37 cellular contexts compared by ENCODE assay signal in the genomic region with DNA sequence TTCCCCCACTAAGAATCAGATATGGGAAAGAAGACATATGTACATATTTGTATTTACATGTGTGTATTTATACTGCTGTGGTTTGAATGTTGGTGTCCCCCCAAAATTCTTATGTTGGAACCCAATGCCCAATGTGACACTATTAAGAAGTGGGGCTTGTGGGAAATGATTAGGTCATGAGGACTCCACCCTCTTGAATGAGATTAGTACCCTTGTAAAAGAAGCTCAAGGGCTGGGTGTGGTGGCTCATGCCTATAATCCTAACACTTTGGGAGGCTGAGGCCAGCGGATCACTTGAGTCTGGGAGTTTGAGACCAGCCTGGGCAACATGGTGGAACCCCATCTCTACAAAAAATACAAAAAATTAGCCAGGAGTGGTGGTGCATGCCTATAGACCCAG. TPM values are rescaled to one million over a fixed set of nuclear protein-coding genes. Genes with fewer than 3 reads are reported as not detected.
"Had no signal": no experiment of that assay in that cellular context is flagged by ENCODE, and none has a peak within 500 bp of the region (broad histone marks: within the 10 kb centered on the region; RNA-seq: fewer than 3 reads in every experiment).

No MANE protein-coding gene starts in this region.

- H3K27me3 Mint-ChIP-seq: activated CD4-positive, alpha-beta memory T cell treated with anti-CD3 and anti-CD28 coated beads, Interleukin-2, amount 10 ng/mL, durations not matched to agents 7 days and 5 days; activated CD4-positive, alpha-beta T cell treated with anti-CD3 and anti-CD28 coated beads for 36 hours; activated CD4-positive, alpha-beta T cell treated with anti-CD3 and anti-CD28 coated beads, Interleukin-2, amount 10 ng/mL, durations not matched to agents 7 days and 5 days; activated naive CD8-positive, alpha-beta T cell treated with anti-CD3 and anti-CD28 coated beads, Interleukin-2, amount 10 ng/mL, durations not matched to agents 7 days and 5 days had no signal

- H3K4me3 Mint-ChIP-seq: activated B cell treated with CpG ODN at 0.5 μM for 24 hours; activated CD4-positive, alpha-beta memory T cell treated with anti-CD3 and anti-CD28 coated beads, Interleukin-2, amount 10 ng/mL, durations not matched to agents 7 days and 5 days; activated CD4-positive, alpha-beta T cell treated with anti-CD3 and anti-CD28 coated beads for 36 hours; activated CD4-positive, alpha-beta T cell treated with anti-CD3 and anti-CD28 coated beads, Interleukin-2, amount 10 ng/mL, durations not matched to agents 7 days and 5 days; activated CD8-positive, alpha-beta memory T cell treated with anti-CD3 and anti-CD28 coated beads, Interleukin-2, amount 10 ng/mL, durations not matched to agents 7 days and 5 days; activated CD8-positive, alpha-beta T cell treated with anti-CD3 and anti-CD28 coated beads, Interleukin-2, amount 10 ng/mL, durations not matched to agents 7 days and 5 days; activated naive CD4-positive, alpha-beta T cell treated with anti-CD3 and anti-CD28 coated beads, Interleukin-2, amount 10 ng/mL, durations not matched to agents 7 days and 5 days; activated naive CD8-positive, alpha-beta T cell; activated naive CD8-positive, alpha-beta T cell treated with anti-CD3 and anti-CD28 coated beads, Interleukin-2, amount 10 ng/mL, durations not matched to agents 7 days and 5 days; activated naive CD8-positive, alpha-beta T cell treated with anti-CD3 and anti-CD28 coated beads, Interleukin-2, amount 50 U/mL, for 24 hours; activated T-cell treated with anti-CD3 and anti-CD28 coated beads, Interleukin-2, amount 50 U/mL, for 24 hours; central memory CD8-positive, alpha-beta T cell; T-helper 1 cell treated with Interleukin-12 subunit alpha and Interleukin-12 subunit beta and Interleukin-4 antibody, amounts not matched to agents 30 μg/mL and 1 μg/mL, for 36 hours; T-helper 2 cell treated with Interferon-gamma antibody and Interleukin-4, amounts not matched to agents 5 μg/mL and 100 μg/mL, for 36 hours had no signal

- H3K27ac ChIP-seq: ascending aorta, cardiac muscle cell, VCaP had no signal

- H3K4me3 ChIP-seq: ascending aorta, cardiac muscle cell had no signal

- H3K27ac Mint-ChIP-seq: activated B cell treated with CpG ODN at 0.5 μM for 24 hours; activated CD4-positive, alpha-beta memory T cell treated with anti-CD3 and anti-CD28 coated beads, Interleukin-2, amount 10 ng/mL, durations not matched to agents 7 days and 5 days; activated CD4-positive, alpha-beta T cell treated with anti-CD3 and anti-CD28 coated beads for 36 hours; activated CD4-positive, alpha-beta T cell treated with anti-CD3 and anti-CD28 coated beads, Interleukin-2, amount 10 ng/mL, durations not matched to agents 7 days and 5 days; activated CD8-positive, alpha-beta memory T cell treated with anti-CD3 and anti-CD28 coated beads, Interleukin-2, amount 10 ng/mL, durations not matched to agents 7 days and 5 days; activated CD8-positive, alpha-beta T cell treated with anti-CD3 and anti-CD28 coated beads, Interleukin-2, amount 10 ng/mL, durations not matched to agents 7 days and 5 days; activated naive CD4-positive, alpha-beta T cell treated with anti-CD3 and anti-CD28 coated beads, Interleukin-2, amount 10 ng/mL, durations not matched to agents 7 days and 5 days; activated naive CD8-positive, alpha-beta T cell; activated naive CD8-positive, alpha-beta T cell treated with anti-CD3 and anti-CD28 coated beads, Interleukin-2, amount 10 ng/mL, durations not matched to agents 7 days and 5 days; activated naive CD8-positive, alpha-beta T cell treated with anti-CD3 and anti-CD28 coated beads, Interleukin-2, amount 50 U/mL, for 24 hours; activated T-cell treated with anti-CD3 and anti-CD28 coated beads, Interleukin-2, amount 50 U/mL, for 24 hours; activated T-helper 2 cell treated with anti-CD3 and anti-CD28 coated beads, Interferon-gamma antibody, Interleukin-2, Interleukin-4, amounts not matched to agents 10 μg/mL and 5 μg/mL and 100 μg/mL, durations not matched to agents 14 hours and 24 hours and 36 hours; brain; T-helper 1 cell treated with Interleukin-12 subunit alpha and Interleukin-12 subunit beta and Interleukin-4 antibody, amounts not matched to agents 30 μg/mL and 1 μg/mL, for 36 hours; T-helper 2 cell treated with Interferon-gamma antibody and Interleukin-4, amounts not matched to agents 5 μg/mL and 100 μg/mL, for 36 hours had no signal

- ATAC-seq: activated CD4-positive, alpha-beta T cell treated with anti-CD3 and anti-CD28 coated beads for 36 hours; activated CD4-positive, CD25-positive, alpha-beta regulatory T cell treated with anti-CD3 and anti-CD28 coated beads, Interleukin-2, amount 50 U/mL, for 24 hours; activated CD8-positive, alpha-beta memory T cell treated with anti-CD3 and anti-CD28 coated beads, Interleukin-2, amount 10 ng/mL, durations not matched to agents 7 days and 5 days; activated CD8-positive, alpha-beta T cell treated with anti-CD3 and anti-CD28 coated beads, Interleukin-2, amount 10 ng/mL, durations not matched to agents 7 days and 5 days; activated naive CD8-positive, alpha-beta T cell treated with anti-CD3 and anti-CD28 coated beads, Interleukin-2, amount 50 U/mL, for 24 hours had no signal

- H3K36me3 ChIP-seq: ascending aorta, cardiac muscle cell had no signal

- H3K27me3 ChIP-seq: ascending aorta, cardiac muscle cell had no signal

- DNase-seq: activated B cell treated with CpG ODN at 0.5 μM for 24 hours; activated CD4-positive, alpha-beta memory T cell treated with anti-CD3 and anti-CD28 coated beads, Interleukin-2, amount 10 ng/mL, durations not matched to agents 7 days and 5 days; activated CD4-positive, alpha-beta T cell treated with anti-CD3 and anti-CD28 coated beads for 1 hour; activated CD4-positive, alpha-beta T cell treated with anti-CD3 and anti-CD28 coated beads for 36 hours; activated CD4-positive, alpha-beta T cell treated with anti-CD3 and anti-CD28 coated beads for 48 hours; activated CD4-positive, alpha-beta T cell treated with anti-CD3 and anti-CD28 coated beads, Interleukin-2, amount 10 ng/mL, durations not matched to agents 7 days and 5 days; activated CD4-positive, alpha-beta T cell treated with anti-CD3 and anti-CD28 coated beads, Interleukin-2, amount 50 U/mL, for 48 hours; activated CD8-positive, alpha-beta memory T cell treated with anti-CD3 and anti-CD28 coated beads for 24 hours; activated CD8-positive, alpha-beta memory T cell treated with anti-CD3 and anti-CD28 coated beads, Interleukin-2, amount 10 ng/mL, durations not matched to agents 7 days and 5 days; activated CD8-positive, alpha-beta memory T cell treated with anti-CD3 and anti-CD28 coated beads, Interleukin-2, amount 50 U/mL, for 48 hours; activated CD8-positive, alpha-beta T cell treated with anti-CD3 and anti-CD28 coated beads, Interleukin-2, amount 10 ng/mL, durations not matched to agents 7 days and 5 days; activated effector memory CD4-positive, alpha-beta T cell treated with Interleukin-2 at 50 U/mL for 16 hours; activated gamma-delta T cell; activated naive CD4-positive, alpha-beta T cell treated with anti-CD3 and anti-CD28 coated beads, Interleukin-2, amount 10 ng/mL, durations not matched to agents 7 days and 5 days; activated naive CD4-positive, alpha-beta T cell treated with Interleukin-2 at 50 U/mL for 16 hours; activated naive CD8-positive, alpha-beta T cell treated with anti-CD3 and anti-CD28 coated beads, Interleukin-2, amount 10 ng/mL, durations not matched to agents 7 days and 5 days; activated naive CD8-positive, alpha-beta T cell treated with anti-CD3 and anti-CD28 coated beads, Interleukin-2, amount 50 U/mL, for 24 hours; activated T-cell treated with anti-CD3 and anti-CD28 coated beads, Interleukin-2, amount 50 U/mL, for 24 hours; activated T-cell treated with anti-CD3 and anti-CD28 coated beads, Interleukin-2, amount 50 U/mL, for 48 hours; amygdala; anterior cingulate cortex; cerebellar nuclear complex; T-helper 1 cell; T-helper 2 cell; T-helper 9 cell had no signal

- H3K9me3 ChIP-seq: ascending aorta had no signal

- H3K4me1 ChIP-seq: ascending aorta had no signal

- H3K36me3 Mint-ChIP-seq: activated naive CD8-positive, alpha-beta T cell; activated naive CD8-positive, alpha-beta T cell treated with anti-CD3 and anti-CD28 coated beads, Interleukin-2, amount 10 ng/mL, durations not matched to agents 7 days and 5 days; brain had no signal

- H3K9me3 Mint-ChIP-seq: activated CD4-positive, alpha-beta memory T cell treated with anti-CD3 and anti-CD28 coated beads, Interleukin-2, amount 10 ng/mL, durations not matched to agents 7 days and 5 days; activated CD4-positive, alpha-beta T cell treated with anti-CD3 and anti-CD28 coated beads, Interleukin-2, amount 10 ng/mL, durations not matched to agents 7 days and 5 days; activated naive CD4-positive, alpha-beta T cell treated with anti-CD3 and anti-CD28 coated beads, Interleukin-2, amount 10 ng/mL, durations not matched to agents 7 days and 5 days; activated naive CD8-positive, alpha-beta T cell treated with anti-CD3 and anti-CD28 coated beads, Interleukin-2, amount 10 ng/mL, durations not matched to agents 7 days and 5 days; activated naive CD8-positive, alpha-beta T cell treated with anti-CD3 and anti-CD28 coated beads, Interleukin-2, amount 50 U/mL, for 24 hours; activated T-cell treated with anti-CD3 and anti-CD28 coated beads, Interleukin-2, amount 50 U/mL, for 24 hours; activated T-helper 2 cell treated with anti-CD3 and anti-CD28 coated beads, Interferon-gamma antibody, Interleukin-2, Interleukin-4, amounts not matched to agents 10 μg/mL and 5 μg/mL and 100 μg/mL, durations not matched to agents 14 hours and 24 hours and 36 hours; brain; central memory CD8-positive, alpha-beta T cell; T-helper 1 cell treated with Interleukin-12 subunit alpha and Interleukin-12 subunit beta and Interleukin-4 antibody, amounts not matched to agents 30 μg/mL and 1 μg/mL, for 36 hours; T-helper 2 cell treated with Interferon-gamma antibody and Interleukin-4, amounts not matched to agents 5 μg/mL and 100 μg/mL, for 36 hours had no signal

RNA-seq across cellular contexts. Expression of a gene that starts 21.8 kb away (rescaled TPM):
- total RNA-seq: activated B cell treated with CpG ODN at 0.5 μM for 24 hours; activated CD4-positive, alpha-beta memory T cell treated with anti-CD3 and anti-CD28 coated beads, Interleukin-2, amount 10 ng/mL, durations not matched to agents 7 days and 5 days; activated CD4-positive, alpha-beta T cell treated with anti-CD3 and anti-CD28 coated beads for 36 hours; activated CD4-positive, alpha-beta T cell treated with anti-CD3 and anti-CD28 coated beads, Interleukin-2, amount 10 ng/mL, durations not matched to agents 7 days and 5 days; activated CD8-positive, alpha-beta memory T cell treated with anti-CD3 and anti-CD28 coated beads, Interleukin-2, amount 10 ng/mL, durations not matched to agents 7 days and 5 days; activated CD8-positive, alpha-beta T cell treated with anti-CD3 and anti-CD28 coated beads, Interleukin-2, amount 10 ng/mL, durations not matched to agents 7 days and 5 days; activated naive CD8-positive, alpha-beta T cell treated with anti-CD3 and anti-CD28 coated beads, Interleukin-2, amount 10 ng/mL, durations not matched to agents 7 days and 5 days; activated T-helper 2 cell treated with anti-CD3 and anti-CD28 coated beads, Interferon-gamma antibody, Interleukin-2, Interleukin-4, amounts not matched to agents 10 μg/mL and 5 μg/mL and 100 μg/mL, durations not matched to agents 14 hours and 24 hours and 36 hours; ascending aorta; bronchial epithelial cell; cardiac muscle cell; chondrocyte had no signal
- polyA plus RNA-seq: cardiac muscle cell had no signal

RNA-seq across cellular contexts. Expression of a gene that starts 45.6 kb away (rescaled TPM):
- total RNA-seq: activated B cell treated with CpG ODN at 0.5 μM for 24 hours; activated CD4-positive, alpha-beta memory T cell treated with anti-CD3 and anti-CD28 coated beads, Interleukin-2, amount 10 ng/mL, durations not matched to agents 7 days and 5 days; activated CD4-positive, alpha-beta T cell treated with anti-CD3 and anti-CD28 coated beads for 36 hours; activated CD4-positive, alpha-beta T cell treated with anti-CD3 and anti-CD28 coated beads, Interleukin-2, amount 10 ng/mL, durations not matched to agents 7 days and 5 days; activated CD8-positive, alpha-beta memory T cell treated with anti-CD3 and anti-CD28 coated beads, Interleukin-2, amount 10 ng/mL, durations not matched to agents 7 days and 5 days; activated CD8-positive, alpha-beta T cell treated with anti-CD3 and anti-CD28 coated beads, Interleukin-2, amount 10 ng/mL, durations not matched to agents 7 days and 5 days; activated naive CD8-positive, alpha-beta T cell treated with anti-CD3 and anti-CD28 coated beads, Interleukin-2, amount 10 ng/mL, durations not matched to agents 7 days and 5 days; activated T-helper 2 cell treated with anti-CD3 and anti-CD28 coated beads, Interferon-gamma antibody, Interleukin-2, Interleukin-4, amounts not matched to agents 10 μg/mL and 5 μg/mL and 100 μg/mL, durations not matched to agents 14 hours and 24 hours and 36 hours had no signal
- polyA plus RNA-seq: cardiac muscle cell had no signal
